Comparison of ENCODE assay signal across 10 cellular contexts in the genomic region with DNA sequence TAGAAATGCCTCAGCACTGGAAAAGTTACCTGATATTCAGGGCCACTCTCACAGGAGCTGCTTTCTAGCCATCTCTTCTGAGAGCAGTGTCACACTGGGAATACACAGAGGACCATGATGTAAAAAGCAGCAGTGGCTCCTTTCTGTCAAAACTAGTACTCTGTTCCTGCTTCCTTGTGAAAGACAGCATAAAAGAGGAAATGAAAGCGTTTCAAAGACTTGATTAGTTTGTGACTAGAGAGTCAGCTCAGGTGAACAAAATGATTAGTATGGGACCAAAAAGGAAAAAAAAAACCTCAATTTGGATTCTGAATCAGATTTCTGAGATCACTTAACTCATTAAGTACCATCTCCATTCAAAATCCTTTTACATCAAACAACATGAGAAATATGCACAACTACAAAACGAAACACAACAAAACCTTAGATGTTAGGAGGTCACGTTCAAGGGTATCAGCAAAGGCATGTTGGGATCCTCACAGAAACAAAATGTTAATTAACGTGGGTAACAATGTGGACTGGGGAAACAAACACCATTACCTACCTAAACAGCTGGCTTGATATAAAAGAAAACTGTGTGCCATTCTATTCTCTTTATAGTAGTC.
DNase-seq lines count a peak whose midpoint lies in the region; ATAC-seq and TF ChIP-seq lines count a peak whose summit lies in the region.
"Had no signal": no experiment of that assay in that cellular context is flagged by ENCODE, and none has a peak within 500 bp of the region (broad histone marks: within the 10 kb centered on the region; RNA-seq: fewer than 3 reads in every experiment).

No MANE protein-coding gene starts in this region.

- no peak for TF ChIP-seq CTCF in mucosa of descending colon (IDR thresholded peaks at IDR 0.05)

- intact Hi-C loops in mucosa of descending colon (cut with DNase I, micrococcal nuclease): no loop called here
- intact Hi-C loops in aorta (cut with DNase I): no loop called here

- no peaks in the 10 kb centered on the region for H3K9me3 Mint-ChIP-seq in IgD-negative memory B cell
- no peaks in the 10 kb centered on the region for H3K9me3 Mint-ChIP-seq in effector memory CD8-positive, alpha-beta T cell

- H3K36me3 Mint-ChIP-seq in IgD-negative memory B cell: no peaks in the 10 kb centered on the region
- H3K36me3 Mint-ChIP-seq in effector memory CD8-positive, alpha-beta T cell (ENCODE audit: insufficient read depth): no peaks in the 10 kb centered on the region

- H3K27ac Mint-ChIP-seq in IgD-negative memory B cell: peak overlapping the region in 2 of 3 donors; percentile 5 to 11
- H3K27ac Mint-ChIP-seq in effector memory CD8-positive, alpha-beta T cell: no peak overlapping the region

- H3K4me1 ChIP-seq in mucosa of descending colon (ENCODE audit: low read depth): peaks cover 3% of the 10 kb centered on the region
- H3K4me1 ChIP-seq in aorta (ENCODE audit: control insufficient read depth in 1 of 2, insufficient read depth in 2 of 2, low read length in 2 of 2): no peaks in the 10 kb centered on the region

- no peaks in the 10 kb centered on the region for H3K36me3 ChIP-seq in mucosa of descending colon (ENCODE audit: low read depth)
- H3K36me3 ChIP-seq in aorta (ENCODE audit: control insufficient read depth in 1 of 2, insufficient read depth in 2 of 2, low read length in 1 of 2): no peaks in the 10 kb centered on the region

- H3K9me3 ChIP-seq in mucosa of descending colon (no peaks in the 10 kb centered on the region), aorta (ENCODE audit: control insufficient read depth, low read length) (no peaks in the 10 kb centered on the region)

- 70 to 76% methylated on average over 4 of the region's 4 CpGs for WGBS in aorta, 2 donors

- ATAC-seq in GM18907 (IDR thresholded peaks at IDR 0.05; ENCODE audit: unreplicated experiment) (peak; percentile 89), HG02623 (IDR thresholded peaks at IDR 0.05; ENCODE audit: unreplicated experiment) (peak; percentile 85), mucosa of descending colon (peak; percentile 67), aorta (ENCODE audit: low FRiP score) (no peak)
- ATAC-seq in effector memory CD8-positive, alpha-beta T cell (replicated peaks): no peak

- no peak overlapping the region for H3K4me3 ChIP-seq in mucosa of descending colon
- no peak overlapping the region for H3K4me3 ChIP-seq in aorta (ENCODE audit: low read length in 2 of 2)

- DNase-seq in mucosa of descending colon (peak in 1 of 3 donors; percentile 7), HCEC 1CT (no peak), aorta (no peak)
- DNase-seq in effector memory CD8-positive, alpha-beta T cell: no peak
- DNase-seq in stimulated activated naive CD4-positive, alpha-beta T cell (lab: John Stamatoyannopoulos, UW): no peak
- DNase-seq: effector CD4-positive, alpha-beta T cell; NCI-H526 had no signal

- H3K27me3 ChIP-seq in aorta (ENCODE audit: control insufficient read depth in 1 of 2, insufficient read depth in 2 of 2, low read length in 1 of 2): no peaks in the 10 kb centered on the region

- H3K4me1 Mint-ChIP-seq in IgD-negative memory B cell: peaks cover 16 to 17% (median 17%) of the 10 kb centered on the region in 3 donors
- H3K4me1 Mint-ChIP-seq in effector memory CD8-positive, alpha-beta T cell (ENCODE audit: low read depth in 2 of 2): no peaks in the 10 kb centered on the region

- no peaks in the 10 kb centered on the region for H3K27me3 Mint-ChIP-seq in IgD-negative memory B cell
- no peaks in the 10 kb centered on the region for H3K27me3 Mint-ChIP-seq in effector memory CD8-positive, alpha-beta T cell

- H3K4me3 Mint-ChIP-seq in IgD-negative memory B cell: peak overlapping the region in 3 of 4 donors; percentile 21 to 81 (median 75)
- no peak overlapping the region for H3K4me3 Mint-ChIP-seq in effector memory CD8-positive, alpha-beta T cell

- H3K27ac ChIP-seq in aorta (ENCODE audit: low read depth in 1 of 2, low read length in 2 of 2): no peak overlapping the region

Comparison
In these comparisons a context has a peak if more than half of its experiments do, and no peak if none do; other contexts are left out.
1. ATAC-seq: peak in GM18907 (single experiment), HG02623 (single experiment) and mucosa of descending colon (single experiment); none in effector memory CD8-positive, alpha-beta T cell (single experiment) and aorta (single experiment).
2. H3K27ac Mint-ChIP-seq: peak in IgD-negative memory B cell (2 of 3); none in effector memory CD8-positive, alpha-beta T cell (0 of 2).
3. H3K4me3 Mint-ChIP-seq: peak in IgD-negative memory B cell (3 of 4); none in effector memory CD8-positive, alpha-beta T cell (0 of 2).